ENCODE assay signal across 8 cellular contexts in the genomic region with DNA sequence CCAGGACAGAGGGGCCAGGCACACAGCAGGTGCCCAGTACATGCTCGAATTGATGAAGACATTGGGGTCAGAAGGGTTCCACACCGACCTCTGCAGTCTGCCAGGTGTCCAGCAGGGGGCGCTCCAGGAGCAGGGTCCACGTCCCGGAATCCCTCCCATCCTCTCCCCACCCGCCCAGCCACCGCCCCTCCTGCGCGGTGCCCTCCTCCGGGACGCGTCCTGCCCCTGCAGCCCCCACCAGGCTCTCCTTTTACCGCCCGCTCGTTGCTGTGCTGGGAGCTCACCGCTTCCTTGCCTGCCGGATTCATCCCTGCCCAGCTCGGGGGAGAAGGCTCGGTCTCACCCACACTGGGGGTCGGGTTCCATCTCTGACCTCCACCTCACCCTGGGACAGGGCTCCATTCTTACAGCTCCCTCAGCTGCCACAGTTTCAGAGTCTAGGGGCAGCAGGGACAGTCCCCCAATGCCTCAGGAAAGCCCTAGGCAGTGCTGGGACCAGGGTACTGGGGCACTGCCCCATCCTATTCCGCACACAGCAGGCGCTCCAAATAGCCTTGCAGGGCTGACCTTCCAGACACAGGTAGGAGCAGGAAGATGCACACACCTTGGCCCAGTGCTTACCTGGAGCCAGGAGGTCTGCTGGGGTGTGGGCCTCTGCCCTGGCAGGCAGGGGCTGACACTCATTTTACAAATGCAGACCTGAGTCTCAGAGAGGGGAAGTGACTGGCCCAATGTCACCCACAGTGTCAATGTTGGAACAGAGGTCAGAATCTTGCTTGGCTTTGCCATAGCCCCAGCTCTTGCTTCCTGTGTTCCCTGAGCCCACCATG. TPM values are rescaled to one million over a fixed set of nuclear protein-coding genes. Genes with fewer than 3 reads are reported as not detected.
DNase-seq lines count a peak whose midpoint lies in the region; ATAC-seq, FAIRE-seq and TF ChIP-seq lines count a peak whose summit lies in the region.

No MANE protein-coding gene starts in this region.

- peak overlapping the region; percentile 20 for H4K91ac ChIP-seq in H1 (replicated peaks; ENCODE audit: insufficient read length, low read length)

- no peaks in the 10 kb centered on the region for H3K9me3 ChIP-seq in BE2C
- H3K9me3 ChIP-seq in H1 (ENCODE audit: insufficient read depth in 2 of 2, low read depth in 1 of 2, low read length in 1 of 2) = no peaks in the 10 kb centered on the region

- H3K23ac ChIP-seq in H1 (ENCODE audit: insufficient read length) = no peak overlapping the region

- no peak overlapping the region for H4K5ac ChIP-seq in H1 (ENCODE audit: insufficient read length, low read depth, low read length)

- H3K56ac ChIP-seq in H1 (replicated peaks; ENCODE audit: insufficient read length, low read depth, low read length) = no peak overlapping the region

- peak overlapping the region; percentile 60; the same call in 1 of the 2 replicates for H2BK12ac ChIP-seq in H1 (ENCODE audit: low read depth, low read length)

- H2BK20ac ChIP-seq in H1 (ENCODE audit: low read length) = no peak overlapping the region

- H3K79me2 ChIP-seq in H1 (ENCODE audit: control insufficient read depth in 1 of 2, insufficient read depth in 2 of 2, low read length in 2 of 2) = no peaks in the 10 kb centered on the region

- 0 out of 2 replicates have a peak overlapping the region, but pooled peaks have one; percentile 17 for H4K8ac ChIP-seq in H1 (ENCODE audit: extremely low read depth, insufficient read depth, low read length)

- peak; percentile 91 for TF ChIP-seq RAD21 in H1 (IDR thresholded peaks at IDR 0.05 in 1 of 2, conservative IDR thresholded peaks at IDR 0.05 in 1 of 2; ENCODE audit: low read depth in 2 of 2, low read length in 2 of 2)

- no peak overlapping the region for H3K27ac ChIP-seq in H1 (ENCODE audit: low read depth, low read length)

- H3K4me3 ChIP-seq in BE2C (ENCODE audit: low read depth, low read length) (no peak overlapping the region), H1 (ENCODE audit: extremely low read depth in 1 of 4, insufficient read depth in 2 of 4, low read depth in 3 of 4, low read length in 4 of 4) (peak overlapping the region in 3 of 4 experiments; percentile 33 to 55 (median 47); a peak in 6 of 8 replicates)

- WGBS in H1 (ENCODE audit: extremely low coverage in 1 of 2, insufficient coverage in 1 of 2, insufficient read length in 1 of 2, insufficient replicate concordance in 2 of 2, low coverage in 1 of 2, low lambda C conversion rate in 2 of 2, missing lambda C conversion rate in 1 of 2), 2 experiments = 17% methylated on average over 16 of the region's 22 CpGs; no CpG with 5 or more reads in 1 of the 2 experiments

- H3K18ac ChIP-seq in H1 (ENCODE audit: extremely low read depth, low read length) = peak overlapping the region; percentile 96

- H2BK5ac ChIP-seq in H1 (ENCODE audit: low read depth, low read length) = peak overlapping the region; percentile 49; the same call in 1 of the 2 replicates

- DNase-seq in BE2C (peak; percentile 71), NCI-H226 (peak; percentile 22), H1 (ENCODE audit: low read depth in 1 of 2, low spot score in 2 of 2) (peak; percentile 78 to 100), midbrain (lab: John Stamatoyannopoulos, UW) (peak; percentile 29), ureter (ENCODE audit: low spot score) (no peak)
- peak; percentile 31 to 67 for DNase-seq in activated CD8-positive, alpha-beta memory T cell treated with anti-CD3 and anti-CD28 coated beads for 1 hour (ENCODE audit: extremely low read depth in 1 of 2, low read depth in 1 of 2)
- peak; percentile 68 for DNase-seq in stimulated activated CD8-positive, alpha-beta memory T cell treated with anti-CD3 and anti-CD28 coated beads, Interleukin-7, amount 100 ng/mL, for 24 hours (ENCODE audit: low read depth)

- H3K4ac ChIP-seq in H1 (replicated peaks; ENCODE audit: insufficient read length, low read depth, low read length) = peak overlapping the region; percentile 81

- peak; percentile 61 for ATAC-seq in GM21423 (IDR thresholded peaks at IDR 0.05; ENCODE audit: unreplicated experiment)

- H3K79me1 ChIP-seq in H1 (ENCODE audit: low read depth, low read length) = no peaks in the 10 kb centered on the region

- H3K14ac ChIP-seq in H1 (ENCODE audit: insufficient read length) = no peak overlapping the region

- H3K36me3 ChIP-seq in BE2C (no peaks in the 10 kb centered on the region), H1 (ENCODE audit: control insufficient read depth in 2 of 4, insufficient read depth in 4 of 4, low read length in 3 of 4) (no peaks in the 10 kb centered on the region)

- CTCF ChIA-PET in H1 (lab: Charles Lee; ENCODE audit: partially characterized antibody) = interaction anchor here (0.6 to 11.6 kb wide), 57 partner anchors 8 to 418 kb away, joined by 3 to 280 read pairs (median 4); a partner anchor contains a TSS

- TF ChIP-seq EP300 in H1 (IDR thresholded peaks at IDR 0.05; ENCODE audit: borderline replicate concordance in 1 of 2, low read depth in 2 of 2, low read length in 2 of 2) = no peak

- TF ChIP-seq POLR2A in H1 (IDR thresholded peaks at IDR 0.05; ENCODE audit: control extremely low read depth in 1 of 2, low read depth in 2 of 2, low read length in 2 of 2) = no peak

- POLR2A ChIA-PET in H1 (lab: Charles Lee; ENCODE audit: partially characterized antibody) = interaction anchor here (0.6 to 1.7 kb wide), 3 partner anchors 18 to 39 kb away, joined by 3 to 7 read pairs (median 3); no protein-coding TSS in a partner anchor

- H3K27me3 ChIP-seq in BE2C = no peaks in the 10 kb centered on the region
- H3K27me3 ChIP-seq in H1 (replicated peaks in 1 of 4; ENCODE audit: control insufficient read depth in 3 of 4, extremely low read depth in 1 of 4, insufficient read depth in 3 of 4, low read length in 3 of 4) = no peaks in the 10 kb centered on the region

- TF ChIP-seq CTCF in BE2C (IDR thresholded peaks at IDR 0.05; ENCODE audit: low read depth, low read length) = peak; percentile 62
- TF ChIP-seq CTCF in H1 (IDR thresholded peaks at IDR 0.05; ENCODE audit: control extremely low read depth in 1 of 3, insufficient read depth in 1 of 3, low read depth in 1 of 3, low read length in 3 of 3) = peak in 2 of 3 experiments; percentile 86 to 91; a peak in 3 of 4 replicates

- peak; percentile 68 for FAIRE-seq in H1 (lab: Jason Lieb, UNC)

- peak overlapping the region; percentile 5 to 76; a peak in 3 of 4 replicates for H3K4me2 ChIP-seq in H1 (ENCODE audit: insufficient read depth in 1 of 2, low read depth in 2 of 2, low read length in 2 of 2)

- H2AFZ ChIP-seq in H1 (ENCODE audit: low read length) = no peak overlapping the region; the same call in 1 of the 2 replicates

- H3K23me2 ChIP-seq in H1 (ENCODE audit: low read depth, low read length) = no peaks in the 10 kb centered on the region

- no peaks in the 10 kb centered on the region for H4K20me1 ChIP-seq in H1 (replicated peaks in 1 of 2; ENCODE audit: control insufficient read depth in 1 of 2, insufficient read depth in 2 of 2, low read length in 2 of 2)

- peak overlapping the region; percentile 72 for H2BK15ac ChIP-seq in H1 (ENCODE audit: low read length)

- H2AK5ac ChIP-seq in H1 (ENCODE audit: low read depth, low read length) = no peak overlapping the region; the same call in 1 of the 2 replicates

- H2BK120ac ChIP-seq in H1 (replicated peaks; ENCODE audit: low read depth, low read length) = peak overlapping the region; percentile 31

- no peak overlapping the region; a peak in 1 of 7 replicates for H3K9ac ChIP-seq in H1 (replicated peaks in 1 of 4; ENCODE audit: extremely low read depth in 1 of 4, low read depth in 3 of 4, low read length in 3 of 4)

- H3K4me1 ChIP-seq in BE2C (no peaks in the 10 kb centered on the region), H1 (replicated peaks in 1 of 4; ENCODE audit: control insufficient read depth in 3 of 4, insufficient read depth in 4 of 4, low read length in 3 of 4) (peaks cover 0 to 8% (median 5%) of the 10 kb centered on the region in 4 experiments; a peak in 4 of 7 replicates)

TF ChIP-seq in H1, 55 proteins besides CTCF, POLR2A, EP300 and RAD21:
- TF ChIP-seq, protein P1, sequence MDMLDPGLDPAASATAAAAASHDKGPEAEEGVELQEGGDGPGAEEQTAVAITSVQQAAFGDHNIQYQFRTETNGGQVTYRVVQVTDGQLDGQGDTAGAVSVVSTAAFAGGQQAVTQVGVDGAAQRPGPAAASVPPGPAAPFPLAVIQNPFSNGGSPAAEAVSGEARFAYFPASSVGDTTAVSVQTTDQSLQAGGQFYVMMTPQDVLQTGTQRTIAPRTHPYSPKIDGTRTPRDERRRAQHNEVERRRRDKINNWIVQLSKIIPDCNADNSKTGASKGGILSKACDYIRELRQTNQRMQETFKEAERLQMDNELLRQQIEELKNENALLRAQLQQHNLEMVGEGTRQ (IDR thresholded peaks at IDR 0.05; ENCODE audit: low read length) = no peak
- peak; percentile 54 for TF ChIP-seq TBP (IDR thresholded peaks at IDR 0.05; ENCODE audit: low read depth, low read length)
- TF ChIP-seq YY1 (IDR thresholded peaks at IDR 0.05; ENCODE audit: low read depth, low read length) = 0 out of 2 replicates have a peak, but pooled peaks have one; percentile 7

RNA-seq across cellular contexts. Expression of a gene that starts 31.0 kb away (rescaled TPM):
- polyA plus RNA-seq in BE2C (2012; ENCODE audit: insufficient read depth, insufficient read length, low read depth) = 1.2 TPM
- total RNA-seq in H1 (2021; fragmentation: NEBNext Ultra II Directional; extraction: Animal tissue kit (Norgen Biotek cat#: 25700)) = 6.4 and 6.9 TPM in 2 replicates
- 2.5 and 3.5 TPM in 2 replicates for polyA plus RNA-seq in H1 (2011; rRNA removed)
- polyA plus RNA-seq in H1 (2011; cell fraction: cytosol; rRNA removed) = 3.7 TPM
- 25.9 TPM for polyA plus RNA-seq in H1 (2011; cell fraction: nucleus; rRNA removed)
- polyA plus RNA-seq in H1 (2012, experiment 1 of 2) = 4.3 to 7.8 TPM (median 5.2 TPM) in 4 replicates
- 1.2 TPM for polyA plus RNA-seq in H1 (2012, experiment 2 of 2)
- polyA plus RNA-seq in H1 (2013, experiment 1 of 2) = 2.0 TPM
- 1.8 TPM for polyA plus RNA-seq in H1 (2013, experiment 2 of 2)
- 1.9 and 4.6 TPM in 2 replicates for polyA minus RNA-seq in H1 (2011; rRNA and poly(A)+ RNA removed)
- polyA minus RNA-seq in H1 (2011; cell fraction: cytosol; rRNA and poly(A)+ RNA removed) = 1.8 TPM
- 9.1 TPM for polyA minus RNA-seq in H1 (2011; cell fraction: nucleus; rRNA and poly(A)+ RNA removed)
- 2.3 TPM for total RNA-seq in ureter
